In the genomic region with DNA sequence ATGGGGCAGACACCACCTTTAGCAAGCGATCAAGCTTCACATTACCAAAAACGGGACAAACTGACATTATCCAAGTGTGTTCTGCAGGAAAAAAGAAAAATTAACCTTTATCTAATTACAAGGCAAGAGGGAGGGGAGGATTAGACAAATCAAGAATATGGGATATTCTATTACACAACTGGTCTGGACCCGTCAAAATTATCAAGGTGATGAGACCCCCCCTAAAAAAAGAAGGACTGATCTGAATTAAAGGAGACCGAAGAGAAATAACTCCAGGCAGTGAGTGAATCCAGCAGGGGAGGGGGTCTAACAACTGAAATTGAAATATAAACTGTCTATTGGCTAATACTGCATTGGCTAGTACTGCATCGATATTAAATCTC, we compare ENCODE assay signal across 8 cellular contexts. TPM values are rescaled to one million over a fixed set of nuclear protein-coding genes. Genes with fewer than 3 reads are reported as not detected.
DNase-seq lines count a peak whose midpoint lies in the region; ATAC-seq and TF ChIP-seq lines count a peak whose summit lies in the region.

No MANE protein-coding gene starts in this region.

- H3K36me3 ChIP-seq in H7 (replicated peaks; ENCODE audit: control insufficient read depth, insufficient read depth, low read length) = no peaks in the 10 kb centered on the region; the same call in 1 of the 2 replicates
- peaks cover 7% of the 10 kb centered on the region for H3K36me3 ChIP-seq in WERI-Rb-1
- H3K36me3 ChIP-seq in gastroesophageal sphincter = peaks cover 0 to 19% of the 10 kb centered on the region in 2 donors
- H3K36me3 ChIP-seq in skeletal muscle satellite cell (ENCODE audit: insufficient read depth, low read length) = no peaks in the 10 kb centered on the region

- H3K9me3 ChIP-seq in WERI-Rb-1 (ENCODE audit: severe bottlenecking) = no peaks in the 10 kb centered on the region
- H3K9me3 ChIP-seq in gastroesophageal sphincter = no peaks in the 10 kb centered on the region
- no peaks in the 10 kb centered on the region for H3K9me3 ChIP-seq in skeletal muscle satellite cell (replicated peaks; ENCODE audit: low read length)

- ATAC-seq in gastroesophageal sphincter (no peak), GM18511 (IDR thresholded peaks at IDR 0.05; ENCODE audit: unreplicated experiment) (no peak), GM19467 (IDR thresholded peaks at IDR 0.05; ENCODE audit: unreplicated experiment) (no peak), HG02970 (IDR thresholded peaks at IDR 0.05; ENCODE audit: low FRiP score, unreplicated experiment) (no peak)

- TF ChIP-seq POLR2A in gastroesophageal sphincter (IDR thresholded peaks at IDR 0.05) = no peak

- H3K27me3 ChIP-seq in H7 (ENCODE audit: control insufficient read depth, insufficient read depth, low read length) (no peaks in the 10 kb centered on the region), WERI-Rb-1 (ENCODE audit: insufficient read depth, low read depth, severe bottlenecking) (no peaks in the 10 kb centered on the region), gastroesophageal sphincter (no peaks in the 10 kb centered on the region), skeletal muscle satellite cell (ENCODE audit: control insufficient read depth, insufficient read depth, low read length) (no peaks in the 10 kb centered on the region)

- peak overlapping the region; percentile 89 for H3K4me2 ChIP-seq in skeletal muscle satellite cell (ENCODE audit: low read length)

- TF ChIP-seq CTCF in WERI-Rb-1 (IDR thresholded peaks at IDR 0.05; ENCODE audit: low read depth, low read length) (no peak), gastroesophageal sphincter (IDR thresholded peaks at IDR 0.05) (no peak)

- H3K27ac ChIP-seq in WERI-Rb-1 (peak overlapping the region; percentile 98), gastroesophageal sphincter (peak overlapping the region; percentile 78 to 98 (median 93))

- no peak for TF ChIP-seq EP300 in gastroesophageal sphincter (IDR thresholded peaks at IDR 0.05)

- H3K4me1 ChIP-seq in gastroesophageal sphincter = peaks cover 0 to 53% (median 11%) of the 10 kb centered on the region in 3 donors
- H3K4me1 ChIP-seq in skeletal muscle satellite cell (ENCODE audit: control insufficient read depth, insufficient read depth, low read length) = peaks cover 15% of the 10 kb centered on the region

- 4 to 23% methylated on average over 3 to 5 of the region's 5 CpGs for WGBS in gastroesophageal sphincter (ENCODE audit: low coverage in 1 of 2), 2 donors

- H3K4me3 ChIP-seq in H7 (ENCODE audit: insufficient read depth, low read depth, low read length) = peak overlapping the region; percentile 86
- H3K4me3 ChIP-seq in WERI-Rb-1 (ENCODE audit: low read depth, low read length) = peak overlapping the region; percentile 66
- H3K4me3 ChIP-seq in gastroesophageal sphincter = peak overlapping the region in 1 of 2 donors; percentile 58
- peak overlapping the region; percentile 83 for H3K4me3 ChIP-seq in skeletal muscle satellite cell (ENCODE audit: low read length)

- DNase-seq in H7 (no peak), WERI-Rb-1 (no peak), MV-4-11 (lab: John Stamatoyannopoulos, UW) (no peak)

- peak overlapping the region; percentile 94 for H3K9ac ChIP-seq in skeletal muscle satellite cell (ENCODE audit: low read depth, low read length)

RNA-seq across cellular contexts. Expression of a gene that starts 0.4 kb away (rescaled TPM):
- 21.3 and 30.3 TPM in 2 replicates for total RNA-seq in H7 (2014; rRNA removed; shearing (Covaris generic))
- 10 to 100 TPM; 18.5 to 49.0 (median 34.8) TPM for total RNA-seq in gastroesophageal sphincter
- 14.4 and 22.5 TPM in 2 replicates for total RNA-seq in skeletal muscle satellite cell (2012; rRNA removed)

RNA-seq across cellular contexts. Expression of a gene that starts 48.5 kb away (rescaled TPM):
- total RNA-seq in H7 (2014; rRNA removed; shearing (Covaris generic)) = 0.31 TPM in 1 of 2 replicates, not detected in the other
- under 1 TPM in 1 of 4 donors, not detected in 3; 0.19 TPM for total RNA-seq in gastroesophageal sphincter
- not detected in 2 replicates for total RNA-seq in skeletal muscle satellite cell (2012; rRNA removed)
